In genomic region chr1:108897865-108898720, GRCh38 we compare ENCODE assay signal across 9 cellular contexts. TPM values are rescaled to one million over a fixed set of nuclear protein-coding genes. Genes with fewer than 3 reads are reported as not detected.
DNase-seq lines count a peak whose midpoint lies in the region; ATAC-seq and TF ChIP-seq lines count a peak whose summit lies in the region.
"Had no signal": no experiment of that assay in that cellular context is flagged by ENCODE, and none has a peak within 500 bp of the region (broad histone marks: within the 10 kb centered on the region; RNA-seq: fewer than 3 reads in every experiment).

No MANE protein-coding gene starts in this region.

- H3K27ac ChIP-seq in Panc1 (ENCODE audit: low read length) (no peak overlapping the region), left lung (no peak overlapping the region), tibial nerve (peak overlapping the region in 1 of 4 donors; percentile 53)

- CTCF ChIA-PET in Panc1 (lab: Charles Lee): interaction anchor here (1.0 to 1.5 kb wide), 4 partner anchors 67 to 118 kb away, joined by 3 to 7 read pairs (median 3); no protein-coding TSS in a partner anchor

- WGBS in tibial nerve, 2 donors: 59 to 62% methylated on average over 8 of the region's 8 CpGs

- DNase-seq in AG20443 (ENCODE audit: low spot score) (peak; percentile 58), KBM-7 (peak; percentile 61), Panc1 (ENCODE audit: low read depth, low spot score) (no peak), cerebellar cortex (ENCODE audit: low spot score) (peak; percentile 76), left lung (no peak), tibial nerve (ENCODE audit: low spot score in 2 of 2) (peak in 1 of 2 donors; percentile 63), GOT3 (lab: John Stamatoyannopoulos, UW) (no peak)

- no peak overlapping the region for H3K4me3 ChIP-seq in Panc1 (ENCODE audit: low read depth in 2 of 2, low read length in 2 of 2)
- no peak overlapping the region for H3K4me3 ChIP-seq in left lung
- no peak overlapping the region for H3K4me3 ChIP-seq in tibial nerve
- H3K4me3 ChIP-seq: skin epidermis had no signal

- peaks cover 18% of the 10 kb centered on the region; the same call in 1 of the 2 replicates for H3K36me3 ChIP-seq in Panc1 (ENCODE audit: control insufficient read depth, insufficient read depth, low read length)
- peaks cover 0 to 5% of the 10 kb centered on the region in 2 donors for H3K36me3 ChIP-seq in left lung
- no peaks in the 10 kb centered on the region for H3K36me3 ChIP-seq in tibial nerve

- intact Hi-C loops in Panc1 (cut with micrococcal nuclease; ENCODE audit: unreplicated experiment): loop anchor here (1.0 kb wide), 1 partner anchor 70 kb away; no protein-coding TSS in a partner anchor
- intact Hi-C loops in left lung (cut with DNase I): loop anchor here in 1 of 2 donors (5.0 kb wide), 1 partner anchor 71 kb away; no protein-coding TSS in a partner anchor

- no TSS peak for BruUV-seq in Panc1 (replicated peaks; lab: Mats Ljungman, UMichigan)

- ATAC-seq in Panc1 (peak; percentile 82), left lung (peak; percentile 89)

- no peak for TF ChIP-seq EP300 in tibial nerve (IDR thresholded peaks at IDR 0.05)

- H3K4me1 ChIP-seq in Panc1 (ENCODE audit: control insufficient read depth, insufficient read depth, low read length): no peaks in the 10 kb centered on the region; the same call in 1 of the 2 replicates
- H3K4me1 ChIP-seq in left lung: peaks cover 0 to 4% of the 10 kb centered on the region in 2 donors
- peaks cover 0 to 26% (median 0%) of the 10 kb centered on the region in 4 donors for H3K4me1 ChIP-seq in tibial nerve

- TF ChIP-seq CTCF in GM12873 (IDR thresholded peaks at IDR 0.05; ENCODE audit: insufficient read depth, low read depth, low read length, missing control alignments): peak; percentile 66
- TF ChIP-seq CTCF in Panc1 (IDR thresholded peaks at IDR 0.05): peak; percentile 63
- TF ChIP-seq CTCF in left lung (IDR thresholded peaks at IDR 0.05): peak; percentile 53 to 70
- TF ChIP-seq CTCF in tibial nerve (IDR thresholded peaks at IDR 0.05): peak; percentile 57 to 84 (median 73)

- no peaks in the 10 kb centered on the region for H3K27me3 ChIP-seq in Panc1 (ENCODE audit: control insufficient read depth, insufficient read depth, low read length)
- H3K27me3 ChIP-seq in left lung: no peaks in the 10 kb centered on the region
- H3K27me3 ChIP-seq in tibial nerve: no peaks in the 10 kb centered on the region

- H3K9me3 ChIP-seq in Panc1 (ENCODE audit: control insufficient read depth, insufficient read depth, low read depth, low read length) (no peaks in the 10 kb centered on the region), left lung (no peaks in the 10 kb centered on the region), tibial nerve (no peaks in the 10 kb centered on the region)

- in situ Hi-C loops in KBM-7 (cut with MboI; ENCODE audit: low pct_unique_long_range_greater_than_20kb, low sequenced_read_pairs): no loop called here
- in situ Hi-C loops in Panc1 (cut with HindIII; ENCODE audit: low pct_unique_long_range_greater_than_20kb, low sequenced_read_pairs): no loop called here

- no peak for TF ChIP-seq POLR2A in tibial nerve (IDR thresholded peaks at IDR 0.05)

- POLR2A ChIA-PET in Panc1 (lab: Charles Lee): no interaction called here

RNA-seq across cellular contexts. Expression of gene GPSM2, which starts 21.3 kb away (rescaled TPM):
- total RNA-seq in Panc1 (2021; ENCODE audit: unreplicated experiment): 36.3 TPM
- 16.2 TPM for polyA plus RNA-seq in Panc1 (2012; ENCODE audit: insufficient read length)
- total RNA-seq in left lung: 10 to 100 TPM; 25.1 to 27.0 TPM
- total RNA-seq in tibial nerve: 10 to 100 TPM; 31.2 to 72.2 (median 45.7) TPM

RNA-seq across cellular contexts. Expression of gene AKNAD1, which starts 41.2 kb away (rescaled TPM):
- total RNA-seq in Panc1 (2021; ENCODE audit: unreplicated experiment): 0.26 TPM
- polyA plus RNA-seq in Panc1 (2012; ENCODE audit: insufficient read length): 1.0 TPM
- not detected for total RNA-seq in left lung
- total RNA-seq in tibial nerve: 1 to 10 TPM in 2 of 4 donors, under 1 TPM in 1, not detected in 1; 0.44 to 5.5 (median 4.6) TPM

Comparison
In these comparisons a context has a peak if more than half of its experiments do, and no peak if none do; other contexts are left out.
1. DNase-seq: peak in AG20443 (single experiment), KBM-7 (single experiment) and cerebellar cortex (single experiment); none in Panc1 (single experiment), left lung (0 of 2) and GOT3 (single experiment).
2. Peak in every context shown above with its lines, with median percentiles within 50 percentile points of each other: CTCF ChIP-seq.